In the genomic region with DNA sequence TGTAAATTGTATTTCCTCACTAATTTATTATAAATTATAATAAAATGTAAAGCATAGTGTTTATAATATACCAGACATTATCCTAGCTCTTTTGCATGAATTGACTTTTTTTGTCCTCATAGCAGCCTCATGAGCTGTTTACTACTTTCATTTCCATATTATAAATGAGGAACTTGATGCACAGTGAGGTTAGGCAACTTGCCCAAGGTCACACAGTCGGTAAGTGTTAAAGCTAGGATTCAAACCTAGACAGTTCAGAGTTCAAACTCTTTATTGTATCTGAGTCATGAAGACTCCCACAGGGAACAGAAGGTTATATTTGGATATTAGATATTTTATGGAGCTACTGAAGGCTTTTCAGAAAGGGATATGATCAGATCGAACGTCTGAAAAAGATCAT, we compare ENCODE assay signal across 21 cellular contexts.
DNase-seq lines count a peak whose midpoint lies in the region; ATAC-seq and TF ChIP-seq lines count a peak whose summit lies in the region.
"Had no signal": no experiment of that assay in that cellular context is flagged by ENCODE, and none has a peak within 500 bp of the region (broad histone marks: within the 10 kb centered on the region; RNA-seq: fewer than 3 reads in every experiment).

No MANE protein-coding gene starts in this region.

- no peak overlapping the region for H3K4me3 Mint-ChIP-seq in mesothelial cell of epicardium
- H3K4me3 Mint-ChIP-seq in T-helper 2 cell treated with Interferon-gamma antibody and Interleukin-4, amounts not matched to agents 5 μg/mL and 100 μg/mL, for 36 hours: no peak overlapping the region
- H3K4me3 Mint-ChIP-seq: activated CD8-positive, alpha-beta T cell treated with anti-CD3 and anti-CD28 coated beads, Interleukin-2, amount 10 ng/mL, durations not matched to agents 7 days and 5 days had no signal

- no peaks in the 10 kb centered on the region for H3K4me1 ChIP-seq in adrenal gland (replicated peaks in 1 of 2)
- H3K4me1 ChIP-seq in testis: no peaks in the 10 kb centered on the region
- H3K4me1 ChIP-seq: BE2C, tibial artery had no signal

- H3K36me3 ChIP-seq in adrenal gland (replicated peaks in 1 of 2): no peaks in the 10 kb centered on the region
- no peaks in the 10 kb centered on the region for H3K36me3 ChIP-seq in testis (ENCODE audit: low read depth, missing control alignments)
- H3K36me3 ChIP-seq: BE2C, heart left ventricle, tibial artery had no signal

- H3K4me3 ChIP-seq in adrenal gland (no peak overlapping the region), testis (no peak overlapping the region)
- H3K4me3 ChIP-seq: GM23248, heart left ventricle, tibial artery had no signal

- H3K36me3 Mint-ChIP-seq in mesothelial cell of epicardium: no peaks in the 10 kb centered on the region
- H3K36me3 Mint-ChIP-seq in T-helper 2 cell treated with Interferon-gamma antibody and Interleukin-4, amounts not matched to agents 5 μg/mL and 100 μg/mL, for 36 hours (ENCODE audit: low read depth): peaks cover 4% of the 10 kb centered on the region

- intact Hi-C loops in adrenal gland (cut with DNase I): no loop called here
- intact Hi-C loops in testis (cut with DNase I; ENCODE audit: low total_unique reads): no loop called here

- TF ChIP-seq CTCF in adrenal gland (IDR thresholded peaks at IDR 0.05) (no peak), testis (IDR thresholded peaks at IDR 0.05) (no peak), mesothelial cell of epicardium (IDR thresholded peaks at IDR 0.05; ENCODE audit: unreplicated experiment) (no peak)

- peaks cover 4% of the 10 kb centered on the region for H3K4me1 Mint-ChIP-seq in mesothelial cell of epicardium
- peaks cover 75% of the 10 kb centered on the region for H3K4me1 Mint-ChIP-seq in T-helper 2 cell treated with Interferon-gamma antibody and Interleukin-4, amounts not matched to agents 5 μg/mL and 100 μg/mL, for 36 hours (ENCODE audit: low read depth)

- DNase-seq in NAMALWA (ENCODE audit: low spot score) (peak; percentile 25), adrenal gland (peak; percentile 18 to 75 (median 46)), testis (peak; percentile 17), mesothelial cell of epicardium (ENCODE audit: low spot score in 2 of 2, unreplicated experiment in 2 of 2) (no peak)
- DNase-seq in T-helper 2 cell treated with Interferon-gamma antibody and Interleukin-4, amounts not matched to agents 5 μg/mL and 100 μg/mL, for 36 hours (ENCODE audit: low spot score): no peak
- DNase-seq: activated CD8-positive, alpha-beta T cell treated with anti-CD3 and anti-CD28 coated beads, Interleukin-2, amount 10 ng/mL, durations not matched to agents 7 days and 5 days; BE2C; effector CD4-positive, alpha-beta T cell; GM23248; Karpas-422; midbrain; NCI-H1694; NCI-H446 treated with DMSO at 0.1 percent for 48 hours; stimulated activated CD4-positive, alpha-beta T cell treated with anti-CD3 and anti-CD28 coated beads, Interleukin-4, amount 100 ng/mL, for 24 hours; stimulated activated CD8-positive, alpha-beta memory T cell treated with anti-CD3 and anti-CD28 coated beads, Interleukin-4, amount 100 ng/mL, for 48 hours had no signal

- H3K27me3 ChIP-seq in adrenal gland: no peaks in the 10 kb centered on the region
- no peaks in the 10 kb centered on the region for H3K27me3 ChIP-seq in testis
- H3K27me3 ChIP-seq: BE2C, heart left ventricle, tibial artery had no signal

- H3K27ac ChIP-seq in adrenal gland: no peak overlapping the region
- H3K27ac ChIP-seq in testis: no peak overlapping the region
- H3K27ac ChIP-seq: GM23248, tibial artery, VCaP had no signal

- H3K9me3 ChIP-seq in adrenal gland (replicated peaks in 1 of 3) (no peaks in the 10 kb centered on the region), testis (no peaks in the 10 kb centered on the region)
- H3K9me3 ChIP-seq: BE2C, heart left ventricle, tibial artery had no signal

- no peak overlapping the region for H3K27ac Mint-ChIP-seq in mesothelial cell of epicardium
- H3K27ac Mint-ChIP-seq in T-helper 2 cell treated with Interferon-gamma antibody and Interleukin-4, amounts not matched to agents 5 μg/mL and 100 μg/mL, for 36 hours: no peak overlapping the region
- H3K27ac Mint-ChIP-seq: activated CD8-positive, alpha-beta T cell treated with anti-CD3 and anti-CD28 coated beads, Interleukin-2, amount 10 ng/mL, durations not matched to agents 7 days and 5 days had no signal

- 31 to 47% (median 35%) methylated on average over 3 of the region's 3 CpGs for WGBS in adrenal gland, 4 donors
- 49 to 53% methylated on average over 3 of the region's 3 CpGs for WGBS in testis, 2 donors

- TF ChIP-seq POLR2A in adrenal gland (IDR thresholded peaks at IDR 0.05) (no peak), testis (IDR thresholded peaks at IDR 0.05) (no peak)

- H3K9me3 Mint-ChIP-seq in mesothelial cell of epicardium: no peaks in the 10 kb centered on the region
- H3K9me3 Mint-ChIP-seq in T-helper 2 cell treated with Interferon-gamma antibody and Interleukin-4, amounts not matched to agents 5 μg/mL and 100 μg/mL, for 36 hours: peaks cover 3% of the 10 kb centered on the region

- ATAC-seq in GM21529 (IDR thresholded peaks at IDR 0.05; ENCODE audit: unreplicated experiment): peak; percentile 52
- ATAC-seq in GM21423 (IDR thresholded peaks at IDR 0.05; ENCODE audit: unreplicated experiment): no peak
- ATAC-seq: activated CD8-positive, alpha-beta T cell treated with anti-CD3 and anti-CD28 coated beads, Interleukin-2, amount 10 ng/mL, durations not matched to agents 7 days and 5 days; Panc1 had no signal

- no peaks in the 10 kb centered on the region for H3K27me3 Mint-ChIP-seq in mesothelial cell of epicardium (ENCODE audit: low read depth)
- no peaks in the 10 kb centered on the region for H3K27me3 Mint-ChIP-seq in T-helper 2 cell treated with Interferon-gamma antibody and Interleukin-4, amounts not matched to agents 5 μg/mL and 100 μg/mL, for 36 hours (ENCODE audit: low read depth)

Comparison
In these comparisons a context has a peak if more than half of its experiments do, and no peak if none do; other contexts are left out.
1. DNase-seq: peak in NAMALWA (single experiment), adrenal gland (7 of 7) and testis (single experiment); none in mesothelial cell of epicardium (0 of 2) and T-helper 2 cell treated with Interferon-gamma antibody and Interleukin-4, amounts not matched to agents 5 μg/mL and 100 μg/mL, for 36 hours (single experiment).